In genomic region chr15:63811942-63812341, GRCh38 we compare ENCODE assay signal across 22 cellular contexts. TPM values are rescaled to one million over a fixed set of nuclear protein-coding genes. Genes with fewer than 3 reads are reported as not detected.
DNase-seq lines count a peak whose midpoint lies in the region; ATAC-seq, FAIRE-seq and TF ChIP-seq lines count a peak whose summit lies in the region.
"Had no signal": no experiment of that assay in that cellular context is flagged by ENCODE, and none has a peak within 500 bp of the region (broad histone marks: within the 10 kb centered on the region; RNA-seq: fewer than 3 reads in every experiment).

No MANE protein-coding gene starts in this region.

- no peak for ATAC-seq in GM18519 (IDR thresholded peaks at IDR 0.05; ENCODE audit: low FRiP score, unreplicated experiment)
- ATAC-seq: HCT116 had no signal

- H3K18ac ChIP-seq in mesenchymal stem cell (ENCODE audit: low read depth in 1 of 2, low read length in 2 of 2), result no peak overlapping the region

- no peak overlapping the region for H3K23ac ChIP-seq in mesenchymal stem cell (ENCODE audit: low read length in 2 of 2)

- H2AK5ac ChIP-seq in mesenchymal stem cell (ENCODE audit: low read length, severe bottlenecking), result no peak overlapping the region

- no peak overlapping the region for H2BK5ac ChIP-seq in mesenchymal stem cell (ENCODE audit: low read depth, low read length, poor library complexity, severe bottlenecking)

- no peak overlapping the region for H2BK15ac ChIP-seq in mesenchymal stem cell (ENCODE audit: low read depth, poor library complexity, severe bottlenecking)

- H3K36me3 ChIP-seq in mesenchymal stem cell (ENCODE audit: control insufficient read depth in 1 of 2, insufficient read depth in 2 of 2, low read depth in 1 of 2, low read length in 2 of 2) (no peaks in the 10 kb centered on the region), subcutaneous abdominal adipose tissue (ENCODE audit: control insufficient read depth in 5 of 5, insufficient read depth in 5 of 5, low read length in 5 of 5) (peaks cover 0 to 3% (median 0%) of the 10 kb centered on the region in 5 donors)
- H3K36me3 ChIP-seq: BE2C had no signal

- no peak overlapping the region for H4K91ac ChIP-seq in mesenchymal stem cell (ENCODE audit: low read length)

- no peak overlapping the region for H4K8ac ChIP-seq in mesenchymal stem cell (ENCODE audit: low read length)

- no peak overlapping the region for H2AFZ ChIP-seq in mesenchymal stem cell (ENCODE audit: low read depth, low read length)

- no peak overlapping the region for H2BK12ac ChIP-seq in mesenchymal stem cell (ENCODE audit: low read length in 2 of 2)

- 11% methylated on average over 1 of the region's 2 CpGs for WGBS in mesenchymal stem cell

- no peak overlapping the region for H3K14ac ChIP-seq in mesenchymal stem cell (ENCODE audit: low read length in 2 of 2)

- H3K27me3 ChIP-seq in mesenchymal stem cell (ENCODE audit: control insufficient read depth in 1 of 2, insufficient read depth in 1 of 2, low read length in 2 of 2) (no peaks in the 10 kb centered on the region), subcutaneous abdominal adipose tissue (ENCODE audit: control insufficient read depth in 5 of 5, insufficient read depth in 4 of 5, low read length in 5 of 5) (no peaks in the 10 kb centered on the region)
- H3K27me3 ChIP-seq: BE2C had no signal

- H3K4me3 ChIP-seq in mesenchymal stem cell (ENCODE audit: insufficient read depth in 1 of 2, low read depth in 1 of 2, low read length in 2 of 2) (no peak overlapping the region), subcutaneous abdominal adipose tissue (ENCODE audit: low read depth in 1 of 5, low read length in 5 of 5) (no peak overlapping the region)

- no peak overlapping the region for H3K4ac ChIP-seq in mesenchymal stem cell (ENCODE audit: low read depth in 1 of 2, low read length in 2 of 2)

- H2BK120ac ChIP-seq in mesenchymal stem cell (ENCODE audit: low read depth, low read length), result no peak overlapping the region

- peak; percentile 85 for FAIRE-seq in GM12892 (lab: Jason Lieb, UNC)

- DNase-seq in GM12892 (ENCODE audit: insufficient read length), result no peak
- peak; percentile 34 for DNase-seq in amniotic epithelial cell (ENCODE audit: low read depth)
- peak; percentile 50 for DNase-seq in mesenchymal stem cell
- no peak for DNase-seq in T-helper 2 cell
- no peak for DNase-seq in activated effector memory CD4-positive, alpha-beta T cell treated with Interleukin-2 at 50 U/mL for 16 hours
- DNase-seq: BE2C; DMS79; GOT3; NCI-H1092 treated with DMSO at 0.1 percent for 48 hours; NCI-H146; NCI-H2029 treated with DMSO at 0.1 percent for 48 hours; NCI-H2171; NCI-H345; NCI-H524; NCI-H774; NK-92 treated with Interleukin-12 subunit alpha and Interleukin-12 subunit beta, amount 100 ng/mL, for 24 hours; SHP77 treated with DMSO at 0.1 percent for 48 hours had no signal

- H3K4me2 ChIP-seq in mesenchymal stem cell (ENCODE audit: low read length, poor library complexity, severe bottlenecking), result no peak overlapping the region
- H3K4me2 ChIP-seq: KMS-11 had no signal

- H3K4me1 ChIP-seq in mesenchymal stem cell (ENCODE audit: control insufficient read depth, insufficient read depth, low read depth, low read length) (no peaks in the 10 kb centered on the region), subcutaneous abdominal adipose tissue (ENCODE audit: control insufficient read depth in 5 of 5, insufficient read depth in 5 of 5, low read length in 5 of 5) (peaks cover 0 to 30% (median 20%) of the 10 kb centered on the region in 5 donors)
- H3K4me1 ChIP-seq: BE2C had no signal

- TF ChIP-seq POLR2A in GM12892 (IDR thresholded peaks at IDR 0.05; ENCODE audit: low read depth, low read length), result no peak

- H3K79me1 ChIP-seq in mesenchymal stem cell (replicated peaks; ENCODE audit: low read length, poor library complexity, severe bottlenecking), result peaks cover 21% of the 10 kb centered on the region

- H3K9me3 ChIP-seq in mesenchymal stem cell (ENCODE audit: control insufficient read depth, low read length) (no peaks in the 10 kb centered on the region), subcutaneous abdominal adipose tissue (ENCODE audit: control insufficient read depth in 5 of 5, low read length in 5 of 5) (no peaks in the 10 kb centered on the region)
- H3K9me3 ChIP-seq: BE2C had no signal

- H3K27ac ChIP-seq in mesenchymal stem cell (ENCODE audit: low read length, poor library complexity, severe bottlenecking), result no peak overlapping the region
- peak overlapping the region; percentile 19 for H3K27ac ChIP-seq in subcutaneous abdominal adipose tissue (ENCODE audit: low read depth, low read length)
- H3K27ac ChIP-seq: KMS-11, RWPE1 had no signal

- H3K9ac ChIP-seq in mesenchymal stem cell (ENCODE audit: low read length) (no peak overlapping the region), subcutaneous abdominal adipose tissue (ENCODE audit: low read length in 5 of 5) (no peak overlapping the region)
- H3K9ac ChIP-seq: KMS-11 had no signal

RNA-seq across cellular contexts. Expression of gene HERC1, which starts 21.8 kb away (rescaled TPM):
- 39.1 TPM for polyA plus RNA-seq in GM12892 (2012; ENCODE audit: missing spikeins)
- 10.2 TPM for polyA plus RNA-seq in mesenchymal stem cell (2013, experiment 1 of 2)
- 9.1 TPM for polyA plus RNA-seq in mesenchymal stem cell (2013, experiment 2 of 2)

Comparison
In these comparisons a context has a peak if more than half of its experiments do, and no peak if none do; other contexts are left out.
1. DNase-seq: peak in amniotic epithelial cell (single experiment) and mesenchymal stem cell (single experiment); none in GM12892 (single experiment), T-helper 2 cell (0 of 5) and activated effector memory CD4-positive, alpha-beta T cell treated with Interleukin-2 at 50 U/mL for 16 hours (single experiment).